In the genomic region with DNA sequence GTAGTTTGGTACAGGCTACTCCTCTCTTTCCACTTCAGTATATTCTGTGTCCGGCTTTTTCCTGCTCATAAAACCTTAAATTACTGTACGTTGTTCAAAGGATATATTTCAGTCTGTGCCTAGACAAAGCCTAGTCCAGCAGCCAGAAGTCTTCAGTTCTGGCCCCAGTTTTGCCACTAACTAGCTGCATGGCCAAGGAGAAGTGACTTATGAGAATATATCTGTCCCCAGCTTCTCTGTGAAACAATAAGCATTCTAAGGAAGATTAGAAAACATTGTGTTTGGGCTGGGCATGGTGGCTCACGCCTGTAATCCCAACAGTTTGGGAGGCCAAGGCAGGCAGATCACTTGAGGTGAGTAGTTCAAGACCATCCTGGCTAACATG, we compare ENCODE assay signal across 13 cellular contexts.
A peak's percentile ranks its signal among the peaks of the same experiment; 100 is the strongest.
DNase-seq lines count a peak whose midpoint lies in the region; ATAC-seq and TF ChIP-seq lines count a peak whose summit lies in the region.
"Had no signal": no experiment of that assay in that cellular context is flagged by ENCODE, and none has a peak within 500 bp of the region (broad histone marks: within the 10 kb centered on the region; RNA-seq: fewer than 3 reads in every experiment).

No MANE protein-coding gene starts in this region.

- H3K36me3 Mint-ChIP-seq in brain: no peaks in the 10 kb centered on the region
- no peaks in the 10 kb centered on the region for H3K36me3 Mint-ChIP-seq in natural killer cell treated with Interleukin-12 subunit alpha and Interleukin-12 subunit beta and Interleukin-15 and Interleukin-18, amount 100 ng/mL, for 72 hours
- H3K36me3 Mint-ChIP-seq in CD8-positive, alpha-beta T cell: no peaks in the 10 kb centered on the region

- CTCF ChIA-PET in CD8-positive, alpha-beta T cell (lab: Charles Lee): interaction anchor here (0.8 kb wide), 1 partner anchor 24 kb away, joined by 3 read pairs; no protein-coding TSS in a partner anchor

- H3K27ac ChIP-seq in stomach: peak overlapping the region in 3 of 5 donors; percentile 16 to 47 (median 44)
- no peak overlapping the region for H3K27ac ChIP-seq in CD8-positive, alpha-beta T cell (ENCODE audit: low read depth, low read length)

- TF ChIP-seq EP300 in stomach (IDR thresholded peaks at IDR 0.05): no peak

- DNase-seq in stomach (no peak), AG08395 (ENCODE audit: low spot score) (no peak), NCI-H1694 treated with DMSO at 0.1 percent for 48 hours (lab: John Stamatoyannopoulos, UW) (no peak)
- DNase-seq in natural killer cell treated with Interleukin-12 subunit alpha and Interleukin-12 subunit beta and Interleukin-15 and Interleukin-18, amount 100 ng/mL, for 72 hours (ENCODE audit: low spot score): no peak
- no peak for DNase-seq in CD8-positive, alpha-beta T cell
- DNase-seq: cerebellar nuclear complex, DMS79, left cardiac atrium, trophoblast cell had no signal

- TF ChIP-seq CTCF in brain (conservative IDR thresholded peaks at IDR 0.05) (no peak), stomach (IDR thresholded peaks at IDR 0.05) (no peak)
- TF ChIP-seq CTCF in CD8-positive, alpha-beta T cell (IDR thresholded peaks at IDR 0.05): no peak

- no peaks in the 10 kb centered on the region for H3K9me3 ChIP-seq in stomach
- no peaks in the 10 kb centered on the region for H3K9me3 ChIP-seq in CD8-positive, alpha-beta T cell (ENCODE audit: low read length)

- peaks cover 53% of the 10 kb centered on the region for H3K4me1 Mint-ChIP-seq in brain
- H3K4me1 Mint-ChIP-seq in natural killer cell treated with Interleukin-12 subunit alpha and Interleukin-12 subunit beta and Interleukin-15 and Interleukin-18, amount 100 ng/mL, for 72 hours (ENCODE audit: low read depth in 2 of 2): peaks cover 7 to 24% of the 10 kb centered on the region in 2 donors
- H3K4me1 Mint-ChIP-seq in CD8-positive, alpha-beta T cell (ENCODE audit: low read depth): no peaks in the 10 kb centered on the region

- H3K4me1 ChIP-seq in stomach: peaks cover 3 to 21% (median 9%) of the 10 kb centered on the region in 4 donors
- no peaks in the 10 kb centered on the region for H3K4me1 ChIP-seq in CD8-positive, alpha-beta T cell (ENCODE audit: insufficient read depth, low read length)

- no peaks in the 10 kb centered on the region for H3K9me3 Mint-ChIP-seq in brain
- H3K9me3 Mint-ChIP-seq in natural killer cell treated with Interleukin-12 subunit alpha and Interleukin-12 subunit beta and Interleukin-15 and Interleukin-18, amount 100 ng/mL, for 72 hours: no peaks in the 10 kb centered on the region
- H3K9me3 Mint-ChIP-seq in CD8-positive, alpha-beta T cell: no peaks in the 10 kb centered on the region
- H3K9me3 Mint-ChIP-seq: activated T-helper 1 cell treated with anti-CD3 and anti-CD28 coated beads, Interleukin-12 subunit alpha, Interleukin-12 subunit beta, Interleukin-2, Interleukin-4 antibody, amounts not matched to agents 30 ng/mL and 10 ng/mL and 1 ng/mL, durations not matched to agents 14 hours and 24 hours and 36 hours had no signal

- WGBS in stomach, 5 donors: 51 to 80% (median 65%) methylated on average over 3 of the region's 3 CpGs

- peak overlapping the region in 4 of 5 experiments; percentile 36 to 86 (median 80) for H3K27ac Mint-ChIP-seq in brain
- H3K27ac Mint-ChIP-seq in natural killer cell treated with Interleukin-12 subunit alpha and Interleukin-12 subunit beta and Interleukin-15 and Interleukin-18, amount 100 ng/mL, for 72 hours: peak overlapping the region in 1 of 2 donors; percentile 45
- H3K27ac Mint-ChIP-seq in CD8-positive, alpha-beta T cell: no peak overlapping the region
- H3K27ac Mint-ChIP-seq: activated T-helper 1 cell treated with anti-CD3 and anti-CD28 coated beads, Interleukin-12 subunit alpha, Interleukin-12 subunit beta, Interleukin-2, Interleukin-4 antibody, amounts not matched to agents 30 ng/mL and 10 ng/mL and 1 ng/mL, durations not matched to agents 14 hours and 24 hours and 36 hours had no signal

- H3K27me3 Mint-ChIP-seq in brain: no peaks in the 10 kb centered on the region
- no peaks in the 10 kb centered on the region for H3K27me3 Mint-ChIP-seq in natural killer cell treated with Interleukin-12 subunit alpha and Interleukin-12 subunit beta and Interleukin-15 and Interleukin-18, amount 100 ng/mL, for 72 hours
- H3K27me3 Mint-ChIP-seq in CD8-positive, alpha-beta T cell (ENCODE audit: low read depth): no peaks in the 10 kb centered on the region

- peak overlapping the region in 2 of 5 experiments; percentile 56 to 72 for H3K4me3 Mint-ChIP-seq in brain
- H3K4me3 Mint-ChIP-seq in natural killer cell treated with Interleukin-12 subunit alpha and Interleukin-12 subunit beta and Interleukin-15 and Interleukin-18, amount 100 ng/mL, for 72 hours: no peak overlapping the region
- H3K4me3 Mint-ChIP-seq in CD8-positive, alpha-beta T cell: no peak overlapping the region
- H3K4me3 Mint-ChIP-seq: activated T-helper 1 cell treated with anti-CD3 and anti-CD28 coated beads, Interleukin-12 subunit alpha, Interleukin-12 subunit beta, Interleukin-2, Interleukin-4 antibody, amounts not matched to agents 30 ng/mL and 10 ng/mL and 1 ng/mL, durations not matched to agents 14 hours and 24 hours and 36 hours had no signal

- H3K36me3 ChIP-seq in stomach: no peaks in the 10 kb centered on the region
- no peaks in the 10 kb centered on the region for H3K36me3 ChIP-seq in CD8-positive, alpha-beta T cell (ENCODE audit: insufficient read depth, low read length)

- no peaks in the 10 kb centered on the region for H3K27me3 ChIP-seq in stomach
- no peaks in the 10 kb centered on the region for H3K27me3 ChIP-seq in CD8-positive, alpha-beta T cell (ENCODE audit: insufficient read depth, low read length)

- ATAC-seq in GM19351 (IDR thresholded peaks at IDR 0.05; ENCODE audit: unreplicated experiment): peak; percentile 43
- ATAC-seq in HG03025 (IDR thresholded peaks at IDR 0.05; ENCODE audit: low FRiP score, unreplicated experiment): peak; percentile 45
- no peak for ATAC-seq in natural killer cell treated with Interleukin-12 subunit alpha and Interleukin-12 subunit beta and Interleukin-15 and Interleukin-18, amount 100 ng/mL, for 72 hours
- no peak for ATAC-seq in CD8-positive, alpha-beta T cell

- no peak for TF ChIP-seq POLR2A in stomach (IDR thresholded peaks at IDR 0.05)

- POLR2A ChIA-PET in CD8-positive, alpha-beta T cell (lab: Charles Lee): no interaction called here

- intact Hi-C loops in stomach (cut with DNase I; ENCODE audit: low total_unique reads): no loop called here
- intact Hi-C loops in CD8-positive, alpha-beta T cell (cut with DNase I, micrococcal nuclease): no loop called here

- no peak overlapping the region for H3K4me3 ChIP-seq in stomach
- no peak overlapping the region for H3K4me3 ChIP-seq in CD8-positive, alpha-beta T cell (ENCODE audit: low read depth, low read length)

Comparison
In these comparisons a context has a peak if more than half of its experiments do, and no peak if none do; other contexts are left out.
1. ATAC-seq: peak in GM19351 (single experiment) and HG03025 (single experiment); none in natural killer cell treated with Interleukin-12 subunit alpha and Interleukin-12 subunit beta and Interleukin-15 and Interleukin-18, amount 100 ng/mL, for 72 hours (0 of 2) and CD8-positive, alpha-beta T cell (single experiment).